8 cellular contexts compared by ENCODE assay signal in the genomic region with DNA sequence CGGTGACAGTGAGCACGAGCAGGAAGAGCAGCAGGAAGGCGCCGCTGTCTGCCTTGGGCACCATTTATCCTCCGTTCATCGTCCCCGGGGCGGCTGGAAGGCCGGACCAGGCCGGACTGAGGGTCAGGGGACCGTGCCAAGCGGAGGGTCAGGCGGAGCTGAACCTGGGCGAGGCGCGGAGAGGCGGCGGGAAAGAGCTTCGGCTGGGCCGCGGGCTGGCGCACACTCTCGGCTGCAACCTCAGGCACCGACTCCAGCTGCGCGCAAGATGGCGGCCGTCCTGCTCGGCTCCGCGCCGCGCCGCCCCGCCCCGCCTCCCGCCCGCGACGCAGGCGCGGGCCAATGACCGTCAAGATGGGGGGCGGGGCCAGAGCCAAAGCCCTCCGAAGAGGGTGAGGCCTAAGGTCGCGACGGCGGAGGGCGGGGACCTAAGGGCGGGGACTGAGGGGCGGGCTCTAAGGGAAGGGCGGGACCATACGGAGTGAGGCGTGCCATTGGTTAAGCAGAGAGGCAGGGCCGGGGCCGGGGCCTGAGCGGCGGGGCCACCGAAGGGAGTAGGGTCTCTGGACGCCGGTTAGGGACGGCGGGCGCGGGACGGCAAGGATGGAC.
DNase-seq lines count a peak whose midpoint lies in the region; ATAC-seq and FAIRE-seq lines count a peak whose summit lies in the region.

A gene with protein sequence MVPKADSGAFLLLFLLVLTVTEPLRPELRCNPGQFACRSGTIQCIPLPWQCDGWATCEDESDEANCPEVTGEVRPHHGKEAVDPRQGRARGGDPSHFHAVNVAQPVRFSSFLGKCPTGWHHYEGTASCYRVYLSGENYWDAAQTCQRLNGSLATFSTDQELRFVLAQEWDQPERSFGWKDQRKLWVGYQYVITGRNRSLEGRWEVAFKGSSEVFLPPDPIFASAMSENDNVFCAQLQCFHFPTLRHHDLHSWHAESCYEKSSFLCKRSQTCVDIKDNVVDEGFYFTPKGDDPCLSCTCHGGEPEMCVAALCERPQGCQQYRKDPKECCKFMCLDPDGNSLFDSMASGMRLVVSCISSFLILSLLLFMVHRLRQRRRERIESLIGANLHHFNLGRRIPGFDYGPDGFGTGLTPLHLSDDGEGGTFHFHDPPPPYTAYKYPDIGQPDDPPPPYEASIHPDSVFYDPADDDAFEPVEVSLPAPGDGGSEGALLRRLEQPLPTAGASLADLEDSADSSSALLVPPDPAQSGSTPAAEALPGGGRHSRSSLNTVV (minus strand): TSS at position 270 of the 609 bp plus-strand sequence. CDS start 206 bp downstream, at position 64.

- H3K27me3 ChIP-seq in effector memory CD4-positive, alpha-beta T cell (replicated peaks; ENCODE audit: control insufficient read depth, insufficient read depth, low read length, poor library complexity, severe bottlenecking): no peaks in the 10 kb centered on the region

- peak within 1 kb of the TSS; percentile 78 for H3K27ac ChIP-seq in effector memory CD4-positive, alpha-beta T cell (ENCODE audit: insufficient read depth, low read length, poor library complexity, severe bottlenecking)

- H3K4me1 ChIP-seq in effector memory CD4-positive, alpha-beta T cell (ENCODE audit: control insufficient read depth, insufficient read depth, low read length, poor library complexity, severe bottlenecking): peaks cover 41% of the 10 kb centered on the region

- H3K36me3 Mint-ChIP-seq in memory B cell: no peaks in the 10 kb centered on the region

- peak within 1 kb of the TSS; percentile 55 for H3K27ac Mint-ChIP-seq in memory B cell

- no peaks in the 10 kb centered on the region for H3K36me3 ChIP-seq in effector memory CD4-positive, alpha-beta T cell (ENCODE audit: control insufficient read depth, insufficient read depth, low read length)

- FAIRE-seq in HTR-8/SVneo (lab: Jason Lieb, UNC): peak; percentile 71

- no peaks in the 10 kb centered on the region for H3K9me3 Mint-ChIP-seq in memory B cell

- DNase-seq in CMK (ENCODE audit: low read depth) (peak; percentile 91), HTR-8/SVneo (ENCODE audit: insufficient read length, low spot score) (peak; percentile 93), NOMO-1 treated with DMSO at 0.1 percent for 48 hours (lab: John Stamatoyannopoulos, UW; ENCODE audit: unreplicated experiment) (peak; percentile 92), memory B cell (ENCODE audit: low spot score in 2 of 2) (peak; percentile 84 to 92)
- peak; percentile 93 for DNase-seq in activated CD8-positive, alpha-beta memory T cell treated with anti-CD3 and anti-CD28 coated beads for 4 hours (ENCODE audit: low read depth in 2 of 2)
- DNase-seq in effector memory CD4-positive, alpha-beta T cell: peak; percentile 95
- DNase-seq in stimulated activated CD8-positive, alpha-beta memory T cell treated with anti-CD3 and anti-CD28 coated beads, Interleukin-12 subunit alpha, Interleukin-12 subunit beta, amount 100 ng/mL, for 1 hour (ENCODE audit: low read depth): peak; percentile 94

- no peaks in the 10 kb centered on the region for H3K9me3 ChIP-seq in effector memory CD4-positive, alpha-beta T cell (ENCODE audit: control insufficient read depth, low read length)

- no peaks in the 10 kb centered on the region for H3K27me3 Mint-ChIP-seq in memory B cell

- peak within 1 kb of the TSS; percentile 92 for H3K4me3 Mint-ChIP-seq in memory B cell

- peak within 1 kb of the TSS; percentile 92 for H3K4me3 ChIP-seq in effector memory CD4-positive, alpha-beta T cell (ENCODE audit: insufficient read depth, low read depth, low read length, poor library complexity, severe bottlenecking)

- ATAC-seq in GM21360 (IDR thresholded peaks at IDR 0.05; ENCODE audit: unreplicated experiment) (peak; percentile 75), memory B cell (ENCODE audit: low read depth) (peak; percentile 90)

- peaks cover 38% of the 10 kb centered on the region for H3K4me1 Mint-ChIP-seq in memory B cell

Comparison
In these comparisons a context has a peak if more than half of its experiments do, and no peak if none do; other contexts are left out.
1. Peak in every context shown above with its lines: DNase-seq, ATAC-seq, H3K4me3 ChIP-seq and H3K27ac ChIP-seq.